ENCODE assay signal across 28 cellular contexts in genomic region chr2:174781298-174781697, GRCh38. TPM values are rescaled to one million over a fixed set of nuclear protein-coding genes. Genes with fewer than 3 reads are reported as not detected.
"Had no signal": no experiment of that assay in that cellular context is flagged by ENCODE, and none has a peak within 500 bp of the region (broad histone marks: within the 10 kb centered on the region; RNA-seq: fewer than 3 reads in every experiment).

No MANE protein-coding gene starts in this region.

- FAIRE-seq: astrocyte, kidney, urothelium cell line had no signal

- ATAC-seq: activated CD4-positive, CD25-positive, alpha-beta regulatory T cell treated with anti-CD3 and anti-CD28 coated beads, Interleukin-2, amount 50 U/mL, for 24 hours; activated CD8-positive, alpha-beta T cell treated with anti-CD3 and anti-CD28 coated beads, Interleukin-2, amount 10 ng/mL, durations not matched to agents 7 days and 5 days; activated T-cell treated with anti-CD3 and anti-CD28 coated beads, Interleukin-2, amount 50 U/mL, for 4 hours; effector memory CD8-positive, alpha-beta T cell; natural killer cell; SK-N-SH treated with all-trans-retinoic acid at 6 μM for 48 hours; stimulated activated naive CD8-positive, alpha-beta T cell treated with anti-CD3 and anti-CD28 coated beads, Interleukin-15, Interleukin-2, amounts not matched to agents 100 U/mL and 50 U/mL, for 24 hours; T-cell had no signal

- H3K4me1 ChIP-seq: breast epithelium, prostate gland had no signal

- H3K27me3 ChIP-seq: breast epithelium, right atrium auricular region, tibial nerve had no signal

- H3K9me3 Mint-ChIP-seq: activated CD4-positive, alpha-beta T cell treated with anti-CD3 and anti-CD28 coated beads, Interleukin-2, amount 10 ng/mL, durations not matched to agents 7 days and 5 days; activated naive CD4-positive, alpha-beta T cell treated with anti-CD3 and anti-CD28 coated beads, Interleukin-2, amount 10 ng/mL, durations not matched to agents 7 days and 5 days; activated T-cell treated with anti-CD3 and anti-CD28 coated beads, Interleukin-2, amount 50 U/mL, for 4 hours; dendritic cell treated with granulocyte-macrophage colony-stimulating factor and Interleukin-4, amounts not matched to agents 40 ng/mL and 50 ng/mL, for 4 days; effector memory CD8-positive, alpha-beta T cell; natural killer cell; T-cell had no signal

- H3K27ac ChIP-seq: left ventricle myocardium inferior, prostate gland, right atrium auricular region, tibial nerve had no signal

- H3K4me3 Mint-ChIP-seq: activated CD4-positive, alpha-beta T cell treated with anti-CD3 and anti-CD28 coated beads, Interleukin-2, amount 10 ng/mL, durations not matched to agents 7 days and 5 days; activated CD8-positive, alpha-beta T cell treated with anti-CD3 and anti-CD28 coated beads, Interleukin-2, amount 10 ng/mL, durations not matched to agents 7 days and 5 days; activated naive CD4-positive, alpha-beta T cell treated with anti-CD3 and anti-CD28 coated beads, Interleukin-2, amount 10 ng/mL, durations not matched to agents 7 days and 5 days; activated T-cell treated with anti-CD3 and anti-CD28 coated beads, Interleukin-2, amount 50 U/mL, for 4 hours; dendritic cell treated with granulocyte-macrophage colony-stimulating factor and Interleukin-4, amounts not matched to agents 40 ng/mL and 50 ng/mL, for 4 days; effector memory CD8-positive, alpha-beta T cell; natural killer cell; T-cell had no signal

- H3K9me3 ChIP-seq: breast epithelium, left ventricle myocardium inferior, prostate gland, right atrium auricular region, tibial nerve had no signal

- H3K36me3 ChIP-seq: breast epithelium, left ventricle myocardium inferior, prostate gland, right atrium auricular region, tibial nerve had no signal

- H3K36me3 Mint-ChIP-seq: activated naive CD4-positive, alpha-beta T cell treated with anti-CD3 and anti-CD28 coated beads, Interleukin-2, amount 10 ng/mL, durations not matched to agents 7 days and 5 days; natural killer cell; T-cell had no signal

- DNase-seq: activated CD4-positive, alpha-beta T cell treated with anti-CD3 and anti-CD28 coated beads, Interleukin-2, amount 10 ng/mL, durations not matched to agents 7 days and 5 days; activated CD8-positive, alpha-beta memory T cell treated with anti-CD3 and anti-CD28 coated beads, Interleukin-2, amount 50 U/mL, for 4 hours; activated CD8-positive, alpha-beta T cell treated with anti-CD3 and anti-CD28 coated beads, Interleukin-2, amount 10 ng/mL, durations not matched to agents 7 days and 5 days; activated effector memory CD4-positive, alpha-beta T cell treated with Interleukin-2 at 50 U/mL for 16 hours; activated naive CD4-positive, alpha-beta T cell treated with anti-CD3 and anti-CD28 coated beads, Interleukin-2, amount 10 ng/mL, durations not matched to agents 7 days and 5 days; activated T-cell treated with anti-CD3 and anti-CD28 coated beads, Interleukin-2, amount 50 U/mL, for 4 hours; effector memory CD8-positive, alpha-beta T cell; kidney; left ventricle myocardium inferior; mammary epithelial cell; natural killer cell; stimulated activated CD4-positive, alpha-beta T cell treated with anti-CD3 and anti-CD28 coated beads, Interleukin-2, amount 100 ng/mL, for 24 hours; stimulated activated naive CD8-positive, alpha-beta T cell treated with anti-CD3 and anti-CD28 coated beads, Interleukin-15, Interleukin-2, amounts not matched to agents 100 U/mL and 50 U/mL, for 24 hours; substantia nigra; T-cell; T-helper 9 cell had no signal

- H3K4me3 ChIP-seq: left ventricle myocardium inferior, prostate gland, right atrium auricular region, tibial nerve had no signal

- H3K27me3 Mint-ChIP-seq: activated CD4-positive, alpha-beta T cell treated with anti-CD3 and anti-CD28 coated beads, Interleukin-2, amount 10 ng/mL, durations not matched to agents 7 days and 5 days; effector memory CD8-positive, alpha-beta T cell; T-cell had no signal

- H3K27ac Mint-ChIP-seq: activated CD4-positive, alpha-beta T cell treated with anti-CD3 and anti-CD28 coated beads, Interleukin-2, amount 10 ng/mL, durations not matched to agents 7 days and 5 days; activated CD8-positive, alpha-beta T cell treated with anti-CD3 and anti-CD28 coated beads, Interleukin-2, amount 10 ng/mL, durations not matched to agents 7 days and 5 days; activated naive CD4-positive, alpha-beta T cell treated with anti-CD3 and anti-CD28 coated beads, Interleukin-2, amount 10 ng/mL, durations not matched to agents 7 days and 5 days; dendritic cell treated with granulocyte-macrophage colony-stimulating factor and Interleukin-4, amounts not matched to agents 40 ng/mL and 50 ng/mL, for 4 days had no signal

RNA-seq across cellular contexts. Expression of gene CHRNA1, which starts 17.0 kb away (rescaled TPM):
- total RNA-seq: activated CD4-positive, alpha-beta T cell treated with anti-CD3 and anti-CD28 coated beads, Interleukin-2, amount 10 ng/mL, durations not matched to agents 7 days and 5 days; activated CD8-positive, alpha-beta T cell treated with anti-CD3 and anti-CD28 coated beads, Interleukin-2, amount 10 ng/mL, durations not matched to agents 7 days and 5 days; activated T-cell treated with anti-CD3 and anti-CD28 coated beads, Interleukin-2, amount 50 U/mL, for 4 hours; cerebellum; kidney; mammary epithelial cell; mucosa of gallbladder; occipital lobe; tibial nerve had no signal
- polyA plus RNA-seq: mammary epithelial cell had no signal
